In the genomic region with DNA sequence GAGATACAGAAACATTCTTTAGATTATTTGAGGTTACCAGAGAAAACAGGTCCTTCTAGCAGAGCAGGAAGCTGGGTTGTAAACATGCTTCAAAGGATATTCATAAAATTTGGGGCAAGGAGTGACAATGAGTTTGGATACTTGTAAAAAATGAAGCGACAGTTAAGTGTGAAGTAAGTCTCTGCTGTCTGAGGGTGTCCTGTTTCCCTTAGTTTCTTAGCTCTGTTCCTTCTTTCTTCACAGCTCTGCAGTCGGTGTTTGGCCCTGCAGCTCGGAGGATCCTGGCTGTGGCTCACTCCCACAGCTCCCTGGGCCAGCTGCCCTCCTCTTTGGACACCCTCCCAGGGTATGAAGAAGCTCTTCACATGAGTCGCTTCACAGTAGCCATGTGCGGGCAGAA, we compare ENCODE assay signal across 15 cellular contexts. TPM values are rescaled to one million over a fixed set of nuclear protein-coding genes. Genes with fewer than 3 reads are reported as not detected.
DNase-seq lines count a peak whose midpoint lies in the region; ATAC-seq and TF ChIP-seq lines count a peak whose summit lies in the region.
"Had no signal": no experiment of that assay in that cellular context is flagged by ENCODE, and none has a peak within 500 bp of the region (broad histone marks: within the 10 kb centered on the region; RNA-seq: fewer than 3 reads in every experiment).

No MANE protein-coding gene starts in this region.

- H3K4me1 Mint-ChIP-seq in mesothelial cell of epicardium = peaks cover 33% of the 10 kb centered on the region

- peaks cover 28% of the 10 kb centered on the region for H3K4me1 ChIP-seq in fibroblast of lung (ENCODE audit: control insufficient read depth, extremely low read depth, insufficient read depth, low read length)
- peaks cover 0 to 7% (median 0%) of the 10 kb centered on the region in 4 donors for H3K4me1 ChIP-seq in tibial nerve
- H3K4me1 ChIP-seq: parathyroid adenoma had no signal

- H3K27me3 ChIP-seq in MG63 (no peaks in the 10 kb centered on the region), fibroblast of lung (ENCODE audit: control insufficient read depth, insufficient read depth, low read length) (no peaks in the 10 kb centered on the region), tibial nerve (no peaks in the 10 kb centered on the region)

- H3K36me3 ChIP-seq in MG63 (no peaks in the 10 kb centered on the region), fibroblast of lung (ENCODE audit: control insufficient read depth, insufficient read depth, low read length) (no peaks in the 10 kb centered on the region), tibial nerve (no peaks in the 10 kb centered on the region)

- no peak for TF ChIP-seq EP300 in tibial nerve (IDR thresholded peaks at IDR 0.05)

- no peak overlapping the region for H3K9ac ChIP-seq in fibroblast of lung (ENCODE audit: insufficient read depth, low read length)
- H3K9ac ChIP-seq: parathyroid adenoma had no signal

- TF ChIP-seq CTCF in fibroblast of lung (conservative IDR thresholded peaks at IDR 0.05 in 1 of 2, IDR thresholded peaks at IDR 0.05 in 1 of 2; ENCODE audit: low read depth in 1 of 2, low read length in 2 of 2) (no peak), mesothelial cell of epicardium (IDR thresholded peaks at IDR 0.05; ENCODE audit: unreplicated experiment) (no peak), tibial nerve (IDR thresholded peaks at IDR 0.05) (no peak)

- H3K4me2 ChIP-seq in fibroblast of lung (ENCODE audit: extremely low read depth, insufficient read depth, low read length) = no peak overlapping the region

- H3K27ac Mint-ChIP-seq in mesothelial cell of epicardium = peak overlapping the region; percentile 83
- H3K27ac Mint-ChIP-seq: activated naive CD8-positive, alpha-beta T cell treated with anti-CD3 and anti-CD28 coated beads, Interleukin-2, amount 10 ng/mL, durations not matched to agents 7 days and 5 days had no signal

- H3K27ac ChIP-seq in fibroblast of lung (ENCODE audit: insufficient read depth, low read length) (peak overlapping the region; percentile 9), tibial nerve (no peak overlapping the region)
- H3K27ac ChIP-seq: parathyroid adenoma had no signal

- H3K27me3 Mint-ChIP-seq in mesothelial cell of epicardium (ENCODE audit: low read depth) = no peaks in the 10 kb centered on the region

- DNase-seq in AG08395 (ENCODE audit: low spot score) (peak; percentile 40), MG63 (peak; percentile 81), fibroblast of lung (ENCODE audit: low read depth in 2 of 2) (peak; percentile 39 to 47), mesothelial cell of epicardium (ENCODE audit: low spot score in 2 of 2, unreplicated experiment in 2 of 2) (no peak), NCI-H446 treated with DMSO at 0.1 percent for 48 hours (lab: John Stamatoyannopoulos, UW) (no peak), tibial nerve (ENCODE audit: low spot score in 2 of 2) (no peak), activated T-cell treated with anti-CD3 and anti-CD28 coated beads for 4 hours (no peak)
- DNase-seq: activated naive CD8-positive, alpha-beta T cell treated with anti-CD3 and anti-CD28 coated beads, Interleukin-2, amount 10 ng/mL, durations not matched to agents 7 days and 5 days; NCI-H1417; NCI-H345 had no signal

- H2AFZ ChIP-seq in fibroblast of lung (ENCODE audit: low read length) = peak overlapping the region; percentile 48
- H2AFZ ChIP-seq: parathyroid adenoma had no signal

- 66 to 72% methylated on average over 5 of the region's 5 CpGs for WGBS in tibial nerve, 2 donors

- H3K4me3 Mint-ChIP-seq in mesothelial cell of epicardium = no peak overlapping the region
- H3K4me3 Mint-ChIP-seq: activated naive CD8-positive, alpha-beta T cell treated with anti-CD3 and anti-CD28 coated beads, Interleukin-2, amount 10 ng/mL, durations not matched to agents 7 days and 5 days; central memory CD8-positive, alpha-beta T cell had no signal

- H3K9me3 ChIP-seq in MG63 (no peaks in the 10 kb centered on the region), fibroblast of lung (ENCODE audit: control insufficient read depth, insufficient read depth, low read depth, low read length) (no peaks in the 10 kb centered on the region), tibial nerve (no peaks in the 10 kb centered on the region)

- H3K4me3 ChIP-seq in MG63 (no peak overlapping the region), fibroblast of lung (replicated peaks in 1 of 4; ENCODE audit: control extremely low read depth in 1 of 4, insufficient read depth in 1 of 4, low read depth in 3 of 4, low read length in 4 of 4) (no peak overlapping the region), tibial nerve (no peak overlapping the region)

- H3K9me3 Mint-ChIP-seq in mesothelial cell of epicardium = no peaks in the 10 kb centered on the region
- H3K9me3 Mint-ChIP-seq: activated naive CD8-positive, alpha-beta T cell treated with anti-CD3 and anti-CD28 coated beads, Interleukin-2, amount 10 ng/mL, durations not matched to agents 7 days and 5 days; central memory CD8-positive, alpha-beta T cell had no signal

- no peaks in the 10 kb centered on the region for H4K20me1 ChIP-seq in fibroblast of lung (ENCODE audit: control insufficient read depth, extremely low read depth, insufficient read depth, low read length)

- ATAC-seq in GM19351 (IDR thresholded peaks at IDR 0.05; ENCODE audit: unreplicated experiment) = no peak

- H3K36me3 Mint-ChIP-seq in mesothelial cell of epicardium = no peaks in the 10 kb centered on the region
- H3K36me3 Mint-ChIP-seq: activated naive CD8-positive, alpha-beta T cell treated with anti-CD3 and anti-CD28 coated beads, Interleukin-2, amount 10 ng/mL, durations not matched to agents 7 days and 5 days had no signal

- no peaks in the 10 kb centered on the region for H3K79me2 ChIP-seq in fibroblast of lung (ENCODE audit: control insufficient read depth, insufficient read depth, low read length)
- H3K79me2 ChIP-seq: parathyroid adenoma had no signal

- no peak for TF ChIP-seq POLR2A in tibial nerve (IDR thresholded peaks at IDR 0.05)

RNA-seq across cellular contexts. Expression of a gene that starts 10.8 kb away (rescaled TPM):
- total RNA-seq in MG63 (2014; rRNA removed; shearing (Covaris generic); ENCODE audit: low replicate concordance) = not detected in 2 replicates
- total RNA-seq in fibroblast of lung (under 0.01 and 0.50 TPM in 2 replicates), mesothelial cell of epicardium (0.97 to 1.6 TPM (median 1.1 TPM) in 3 replicates), tibial nerve (under 1 TPM in 1 of 4 donors, not detected in 3; 0.21 TPM)
- 0.53 and 5.7 TPM in 2 replicates for polyA plus RNA-seq in fibroblast of lung
- polyA plus RNA-seq in fibroblast of lung (2012) = 0.61 and 4.1 TPM in 2 replicates
- polyA minus RNA-seq in fibroblast of lung (ENCODE audit: low replicate concordance) = 32.8 TPM in 1 of 2 replicates, not detected in the other
- total RNA-seq: activated naive CD8-positive, alpha-beta T cell treated with anti-CD3 and anti-CD28 coated beads, Interleukin-2, amount 10 ng/mL, durations not matched to agents 7 days and 5 days; epithelial cell of proximal tubule; T-helper 1 cell treated with Interleukin-12 subunit alpha and Interleukin-12 subunit beta and Interleukin-4 antibody, amounts not matched to agents 30 ng/mL and 1 ng/mL, for 36 hours had no signal

RNA-seq across cellular contexts. Expression of a gene that starts 17.7 kb away (rescaled TPM):
- total RNA-seq in MG63 (2014; rRNA removed; shearing (Covaris generic); ENCODE audit: low replicate concordance) = 8.6 and 15.3 TPM in 2 replicates
- 0.26 and 1.2 TPM in 2 replicates for total RNA-seq in fibroblast of lung
- polyA plus RNA-seq in fibroblast of lung = 3.2 and 27.4 TPM in 2 replicates
- polyA plus RNA-seq in fibroblast of lung (2012) = 1.5 and 14.3 TPM in 2 replicates
- polyA minus RNA-seq in fibroblast of lung (ENCODE audit: low replicate concordance) = 6.0 TPM in 1 of 2 replicates, not detected in the other
- 1.3 to 1.7 TPM (median 1.4 TPM) in 3 replicates for total RNA-seq in mesothelial cell of epicardium
- 10 to 100 TPM in 1 of 4 donors, 1 to 10 TPM in 2, under 1 TPM in 1; 0.84 to 18.1 (median 2.2) TPM for total RNA-seq in tibial nerve
- total RNA-seq: activated naive CD8-positive, alpha-beta T cell treated with anti-CD3 and anti-CD28 coated beads, Interleukin-2, amount 10 ng/mL, durations not matched to agents 7 days and 5 days; epithelial cell of proximal tubule; T-helper 1 cell treated with Interleukin-12 subunit alpha and Interleukin-12 subunit beta and Interleukin-4 antibody, amounts not matched to agents 30 ng/mL and 1 ng/mL, for 36 hours had no signal

RNA-seq across cellular contexts. Expression of a gene that starts 23.0 kb away (rescaled TPM):
- 29.2 and 29.7 TPM in 2 replicates for total RNA-seq in MG63 (2014; rRNA removed; shearing (Covaris generic); ENCODE audit: low replicate concordance)
- total RNA-seq in fibroblast of lung (105 and 186 TPM in 2 replicates), mesothelial cell of epicardium (100 to 105 TPM (median 104 TPM) in 3 replicates), tibial nerve (100 to 1,000 TPM; 116 to 168 (median 160) TPM)
- 68.1 and 363 TPM in 2 replicates for polyA plus RNA-seq in fibroblast of lung
- 57.3 and 279 TPM in 2 replicates for polyA plus RNA-seq in fibroblast of lung (2012)
- polyA minus RNA-seq in fibroblast of lung (ENCODE audit: low replicate concordance) = 29.3 and 97.1 TPM in 2 replicates

RNA-seq across cellular contexts. Expression of a gene that starts 59.7 kb away (rescaled TPM):
- total RNA-seq in MG63 (2014; rRNA removed; shearing (Covaris generic); ENCODE audit: low replicate concordance) = not detected in 2 replicates
- total RNA-seq in fibroblast of lung = not detected in 2 replicates
- 0.03 TPM in 1 of 2 replicates, not detected in the other for polyA plus RNA-seq in fibroblast of lung
- polyA plus RNA-seq in fibroblast of lung (2012) = not detected in 2 replicates
- polyA minus RNA-seq in fibroblast of lung (ENCODE audit: low replicate concordance) = not detected in 2 replicates
- total RNA-seq in mesothelial cell of epicardium = 0.11 TPM in 1 of 3 replicates, not detected in the others
- 10 to 100 TPM in 1 of 4 donors, 1 to 10 TPM in 3; 4.0 to 13.5 (median 7.9) TPM for total RNA-seq in tibial nerve
- total RNA-seq: epithelial cell of proximal tubule had no signal

Comparison
In these comparisons a context has a peak if more than half of its experiments do, and no peak if none do; other contexts are left out.
1. DNase-seq: peak in AG08395 (single experiment), MG63 (single experiment) and fibroblast of lung (2 of 2); none in mesothelial cell of epicardium (0 of 2), NCI-H446 treated with DMSO at 0.1 percent for 48 hours (single experiment), tibial nerve (0 of 2) and activated T-cell treated with anti-CD3 and anti-CD28 coated beads for 4 hours (single experiment).